Comparison of ENCODE assay signal across 23 cellular contexts in genomic region chr5:14436801-14437542, GRCh38.
DNase-seq lines count a peak whose midpoint lies in the region; ATAC-seq lines count a peak whose summit lies in the region.
"Had no signal": no experiment of that assay in that cellular context is flagged by ENCODE, and none has a peak within 500 bp of the region (broad histone marks: within the 10 kb centered on the region; RNA-seq: fewer than 3 reads in every experiment).

No MANE protein-coding gene starts in this region.

- no peak overlapping the region for H3K4me3 Mint-ChIP-seq in T-helper 2 cell treated with Interferon-gamma antibody and Interleukin-4, amounts not matched to agents 5 μg/mL and 100 μg/mL, for 36 hours
- H3K4me3 Mint-ChIP-seq in memory B cell = no peak overlapping the region
- H3K4me3 Mint-ChIP-seq: activated CD4-positive, alpha-beta memory T cell treated with anti-CD3 and anti-CD28 coated beads, Interleukin-2, amount 10 ng/mL, durations not matched to agents 7 days and 5 days; H9; mesothelial cell of epicardium had no signal

- no peaks in the 10 kb centered on the region for H3K27me3 Mint-ChIP-seq in T-helper 2 cell treated with Interferon-gamma antibody and Interleukin-4, amounts not matched to agents 5 μg/mL and 100 μg/mL, for 36 hours (ENCODE audit: low read depth)
- H3K27me3 Mint-ChIP-seq in memory B cell = no peaks in the 10 kb centered on the region
- H3K27me3 Mint-ChIP-seq: progenitor cell of endocrine pancreas had no signal

- no peaks in the 10 kb centered on the region for H3K9me3 Mint-ChIP-seq in T-helper 2 cell treated with Interferon-gamma antibody and Interleukin-4, amounts not matched to agents 5 μg/mL and 100 μg/mL, for 36 hours
- no peaks in the 10 kb centered on the region for H3K9me3 Mint-ChIP-seq in memory B cell
- H3K9me3 Mint-ChIP-seq: activated CD4-positive, alpha-beta memory T cell treated with anti-CD3 and anti-CD28 coated beads, Interleukin-2, amount 10 ng/mL, durations not matched to agents 7 days and 5 days had no signal

- peak; percentile 53 to 59 for ATAC-seq in activated CD4-positive, CD25-positive, alpha-beta regulatory T cell treated with anti-CD3 and anti-CD28 coated beads, Interleukin-2, amount 50 U/mL, for 24 hours
- ATAC-seq in GM19372 (IDR thresholded peaks at IDR 0.05; ENCODE audit: low read depth, unreplicated experiment) = peak; percentile 51
- ATAC-seq in memory B cell (ENCODE audit: low read depth) = no peak
- ATAC-seq: K562, PC-3 had no signal

- H3K4me1 Mint-ChIP-seq in T-helper 2 cell treated with Interferon-gamma antibody and Interleukin-4, amounts not matched to agents 5 μg/mL and 100 μg/mL, for 36 hours (ENCODE audit: low read depth) = peaks cover 27% of the 10 kb centered on the region
- peaks cover 3% of the 10 kb centered on the region for H3K4me1 Mint-ChIP-seq in memory B cell

- no peak overlapping the region for H3K27ac ChIP-seq in substantia nigra (ENCODE audit: low read depth, low read length, poor library complexity, severe bottlenecking)
- H3K27ac ChIP-seq: 22Rv1, ascending aorta, BLaER1, esophagus muscularis mucosa had no signal

- peak overlapping the region; percentile 56 for H3K27ac Mint-ChIP-seq in T-helper 2 cell treated with Interferon-gamma antibody and Interleukin-4, amounts not matched to agents 5 μg/mL and 100 μg/mL, for 36 hours
- H3K27ac Mint-ChIP-seq in memory B cell = peak overlapping the region; percentile 37
- H3K27ac Mint-ChIP-seq: activated CD4-positive, alpha-beta memory T cell treated with anti-CD3 and anti-CD28 coated beads, Interleukin-2, amount 10 ng/mL, durations not matched to agents 7 days and 5 days; mesothelial cell of epicardium; progenitor cell of endocrine pancreas had no signal

- no peak for DNase-seq in activated CD4-positive, CD25-positive, alpha-beta regulatory T cell (lab: John Stamatoyannopoulos, UW)
- DNase-seq in T-helper 2 cell treated with Interferon-gamma antibody and Interleukin-4, amounts not matched to agents 5 μg/mL and 100 μg/mL, for 36 hours (ENCODE audit: low spot score) = no peak
- DNase-seq in memory B cell (ENCODE audit: low spot score in 2 of 2) (no peak), GM19240 (ENCODE audit: insufficient read length, low spot score) (no peak), hepatic stellate cell (ENCODE audit: low spot score) (no peak), substantia nigra (lab: John Stamatoyannopoulos, UW) (no peak)
- DNase-seq: activated CD4-positive, alpha-beta memory T cell treated with anti-CD3 and anti-CD28 coated beads, Interleukin-2, amount 10 ng/mL, durations not matched to agents 7 days and 5 days; activated effector memory CD4-positive, alpha-beta T cell treated with anti-CD3 and anti-CD28 coated beads, Interleukin-2, amount 50 U/mL, for 16 hours; H9; NCI-H187; NCI-H226; PC-3; SHP77 treated with DMSO at 0.1 percent for 48 hours; stimulated activated CD4-positive, alpha-beta T cell treated with anti-CD3 and anti-CD28 coated beads, Interleukin-2, amount 100 ng/mL, for 24 hours had no signal

- no peaks in the 10 kb centered on the region for H3K36me3 Mint-ChIP-seq in T-helper 2 cell treated with Interferon-gamma antibody and Interleukin-4, amounts not matched to agents 5 μg/mL and 100 μg/mL, for 36 hours (ENCODE audit: low read depth)
- H3K36me3 Mint-ChIP-seq in memory B cell = peaks cover 55% of the 10 kb centered on the region
